ENCODE assay signal across 21 cellular contexts in genomic region chr11:92707665-92708064, GRCh38.
DNase-seq lines count a peak whose midpoint lies in the region; ATAC-seq and TF ChIP-seq lines count a peak whose summit lies in the region.
"Had no signal": no experiment of that assay in that cellular context is flagged by ENCODE, and none has a peak within 500 bp of the region (broad histone marks: within the 10 kb centered on the region; RNA-seq: fewer than 3 reads in every experiment).

No MANE protein-coding gene starts in this region.

- H3K4me3 ChIP-seq in right cardiac atrium (ENCODE audit: low read length) = no peak overlapping the region
- H3K4me3 ChIP-seq in foreskin fibroblast (ENCODE audit: low read depth in 1 of 2, low read length in 2 of 2) = no peak overlapping the region
- H3K4me3 ChIP-seq: mucosa of descending colon, sigmoid colon, stomach had no signal

- DNase-seq in Right ventricle myocardium inferior (ENCODE audit: missing footprints) (no peak), cardiac septum (ENCODE audit: low spot score) (no peak), right cardiac atrium (no peak), CD1c-positive myeloid dendritic cell (ENCODE audit: extremely low spot score) (no peak), foreskin fibroblast (no peak)
- DNase-seq in activated naive CD4-positive, alpha-beta T cell treated with anti-CD3 and anti-CD28 coated beads, Interleukin-2, amount 50 U/mL, for 16 hours = no peak
- no peak for DNase-seq in activated naive CD4-positive, alpha-beta T cell treated with Interleukin-2 at 50 U/mL for 16 hours
- DNase-seq: activated CD4-positive, alpha-beta memory T cell treated with anti-CD3 and anti-CD28 coated beads, Interleukin-2, amount 10 ng/mL, durations not matched to agents 7 days and 5 days; activated naive CD8-positive, alpha-beta T cell treated with anti-CD3 and anti-CD28 coated beads for 36 hours; activated T-cell treated with anti-CD3 and anti-CD28 coated beads, Interleukin-2, amount 50 U/mL, for 4 hours; CD8-positive, alpha-beta memory T cell; effector memory CD8-positive, alpha-beta T cell; HCEC 1CT; mucosa of descending colon; sigmoid colon; stimulated activated CD4-positive, alpha-beta T cell treated with anti-CD3 and anti-CD28 coated beads, Interleukin-2, amount 100 ng/mL, for 24 hours; stomach; T-cell had no signal

- H3K4me3 Mint-ChIP-seq in brain = no peak overlapping the region
- H3K4me3 Mint-ChIP-seq: activated CD4-positive, alpha-beta memory T cell treated with anti-CD3 and anti-CD28 coated beads, Interleukin-2, amount 10 ng/mL, durations not matched to agents 7 days and 5 days; activated naive CD8-positive, alpha-beta T cell treated with anti-CD3 and anti-CD28 coated beads for 36 hours; activated T-cell treated with anti-CD3 and anti-CD28 coated beads, Interleukin-2, amount 50 U/mL, for 4 hours; CD8-positive, alpha-beta memory T cell; central memory CD8-positive, alpha-beta T cell; effector memory CD8-positive, alpha-beta T cell; T-cell had no signal

- peak overlapping the region in 3 of 5 experiments; percentile 11 to 24 (median 21) for H3K27ac Mint-ChIP-seq in brain
- H3K27ac Mint-ChIP-seq: activated CD4-positive, alpha-beta memory T cell treated with anti-CD3 and anti-CD28 coated beads, Interleukin-2, amount 10 ng/mL, durations not matched to agents 7 days and 5 days; activated naive CD8-positive, alpha-beta T cell treated with anti-CD3 and anti-CD28 coated beads for 36 hours; CD8-positive, alpha-beta memory T cell; effector memory CD8-positive, alpha-beta T cell; T-cell had no signal

- WGBS in right cardiac atrium = 24% methylated on average over 1 of the region's 1 CpG

- intact Hi-C loops in Right ventricle myocardium inferior (cut with DNase I) = no loop called here
- intact Hi-C loops in cardiac septum (cut with DNase I) = loop anchor here (5.0 kb wide), 1 partner anchor 65 kb away; no protein-coding TSS in a partner anchor
- intact Hi-C loops in right cardiac atrium (cut with DNase I) = no loop called here

- no peaks in the 10 kb centered on the region for H3K27me3 ChIP-seq in right cardiac atrium (ENCODE audit: control insufficient read depth, insufficient read depth)
- H3K27me3 ChIP-seq: sigmoid colon, stomach had no signal

- H3K4me1 ChIP-seq in right cardiac atrium (ENCODE audit: control insufficient read depth, insufficient read depth, low read length) = peaks cover 4% of the 10 kb centered on the region

- no peak for TF ChIP-seq CTCF in brain (conservative IDR thresholded peaks at IDR 0.05)
- TF ChIP-seq CTCF in foreskin fibroblast (IDR thresholded peaks at IDR 0.05; ENCODE audit: low read depth, low read length) = no peak

- ATAC-seq in Right ventricle myocardium inferior (peak; percentile 87), right cardiac atrium (peak; percentile 82 to 83)
- ATAC-seq: activated T-cell treated with anti-CD3 and anti-CD28 coated beads, Interleukin-2, amount 50 U/mL, for 4 hours; effector memory CD8-positive, alpha-beta T cell; mucosa of descending colon; T-cell had no signal

- peaks cover 64% of the 10 kb centered on the region for H3K4me1 Mint-ChIP-seq in brain
- H3K4me1 Mint-ChIP-seq: activated CD4-positive, alpha-beta memory T cell treated with anti-CD3 and anti-CD28 coated beads, Interleukin-2, amount 10 ng/mL, durations not matched to agents 7 days and 5 days; activated naive CD8-positive, alpha-beta T cell treated with anti-CD3 and anti-CD28 coated beads for 36 hours; CD8-positive, alpha-beta memory T cell; central memory CD8-positive, alpha-beta T cell; T-cell had no signal

- peaks cover 0 to 16% (median 3%) of the 10 kb centered on the region in 5 experiments for H3K9me3 Mint-ChIP-seq in brain
- H3K9me3 Mint-ChIP-seq: activated T-cell treated with anti-CD3 and anti-CD28 coated beads, Interleukin-2, amount 50 U/mL, for 4 hours; T-cell had no signal

- H3K27me3 Mint-ChIP-seq in brain = peaks cover 5% of the 10 kb centered on the region
- H3K27me3 Mint-ChIP-seq: activated CD4-positive, alpha-beta memory T cell treated with anti-CD3 and anti-CD28 coated beads, Interleukin-2, amount 10 ng/mL, durations not matched to agents 7 days and 5 days; activated naive CD8-positive, alpha-beta T cell treated with anti-CD3 and anti-CD28 coated beads for 36 hours; CD8-positive, alpha-beta memory T cell; central memory CD8-positive, alpha-beta T cell; effector memory CD8-positive, alpha-beta T cell had no signal

- H3K9me3 ChIP-seq in right cardiac atrium (ENCODE audit: control insufficient read depth, low read length) = no peaks in the 10 kb centered on the region
- H3K9me3 ChIP-seq: mucosa of descending colon, sigmoid colon, stomach had no signal

- peak overlapping the region; percentile 92 for H3K27ac ChIP-seq in right cardiac atrium (ENCODE audit: low read length)
- H3K27ac ChIP-seq: RWPE1, sigmoid colon, stomach had no signal

- H3K36me3 Mint-ChIP-seq in brain = peaks cover 11% of the 10 kb centered on the region
- H3K36me3 Mint-ChIP-seq: activated naive CD8-positive, alpha-beta T cell treated with anti-CD3 and anti-CD28 coated beads for 36 hours; CD8-positive, alpha-beta memory T cell; T-cell had no signal
